In genomic region chr18:903703-904102, GRCh38 we compare ENCODE assay signal across 8 cellular contexts. TPM values are rescaled to one million over a fixed set of nuclear protein-coding genes. Genes with fewer than 3 reads are reported as not detected.
DNase-seq lines count a peak whose midpoint lies in the region; ATAC-seq, FAIRE-seq and TF ChIP-seq lines count a peak whose summit lies in the region.

No MANE protein-coding gene starts in this region.

- TF ChIP-seq CTCF in GM13976 (IDR thresholded peaks at IDR 0.05; ENCODE audit: borderline replicate concordance, control extremely low read depth, extremely low read depth, insufficient read depth, missing control alignments) (no peak), adrenal gland (IDR thresholded peaks at IDR 0.05) (no peak), HepG2 (CRISPR knock-in tag; IDR thresholded peaks at IDR 0.05) (no peak), upper lobe of right lung (IDR thresholded peaks at IDR 0.05) (no peak)

- H3K9ac ChIP-seq in HepG2 (ENCODE audit: insufficient read depth, low read depth, low read length), result no peak overlapping the region
- H3K9ac ChIP-seq in Karpas-422 (ENCODE audit: low read length), result no peak overlapping the region

- intact Hi-C loops in adrenal gland (cut with DNase I), result no loop called here
- intact Hi-C loops in HepG2 (cut with micrococcal nuclease; ENCODE audit: unreplicated experiment), result no loop called here
- intact Hi-C loops in upper lobe of right lung (cut with DNase I), result no loop called here

- no peak for TF ChIP-seq RAD21 in HepG2 (CRISPR knock-in tag; IDR thresholded peaks at IDR 0.05)

- H3K9me2 ChIP-seq in Karpas-422 (replicated peaks; ENCODE audit: insufficient read depth, low read length), result no peaks in the 10 kb centered on the region

- no peaks in the 10 kb centered on the region for H4K20me1 ChIP-seq in HepG2 (ENCODE audit: insufficient read depth, low read length)
- H4K20me1 ChIP-seq in Karpas-422 (ENCODE audit: insufficient read depth, low read depth, low read length), result no peaks in the 10 kb centered on the region

- CTCF ChIA-PET in HepG2 (lab: Yijun Ruan, JAX; ENCODE audit: low intra/inter-chr PET ratio, low total read pairs), result interaction anchor here (2.0 kb wide), 1 partner anchor 58 kb away, joined by 9 read pairs; no protein-coding TSS in a partner anchor

- H3K9me3 ChIP-seq in adrenal gland (replicated peaks in 1 of 3), result no peaks in the 10 kb centered on the region
- H3K9me3 ChIP-seq in HepG2 (ENCODE audit: low read length), result no peaks in the 10 kb centered on the region
- no peaks in the 10 kb centered on the region for H3K9me3 ChIP-seq in upper lobe of right lung
- H3K9me3 ChIP-seq in Karpas-422 (ENCODE audit: low read length), result peaks cover 5% of the 10 kb centered on the region; the same call in 1 of the 2 replicates

- H3K4me3 ChIP-seq in adrenal gland, result no peak overlapping the region
- no peak overlapping the region for H3K4me3 ChIP-seq in HepG2 (replicated peaks in 1 of 3; ENCODE audit: insufficient read depth in 1 of 3, low read depth in 2 of 3, low read length in 3 of 3)
- H3K4me3 ChIP-seq in upper lobe of right lung, result no peak overlapping the region
- H3K4me3 ChIP-seq in Karpas-422 (ENCODE audit: low read length), result no peak overlapping the region

- POLR2A ChIA-PET in HepG2 (lab: Yijun Ruan, JAX), result no interaction called here

- no peak overlapping the region for H3K4me2 ChIP-seq in HepG2 (ENCODE audit: low read depth, low read length)
- no peak overlapping the region for H3K4me2 ChIP-seq in Karpas-422 (ENCODE audit: low read depth, low read length, poor library complexity, severe bottlenecking)

- H3K27ac ChIP-seq in adrenal gland (no peak overlapping the region), HepG2 (ENCODE audit: extremely low read length, insufficient read depth, low read length) (no peak overlapping the region), upper lobe of right lung (no peak overlapping the region), Karpas-422 (ENCODE audit: low read length) (no peak overlapping the region)

- H3K27me3 ChIP-seq in adrenal gland (peaks cover 80% of the 10 kb centered on the region), HepG2 (ENCODE audit: control insufficient read depth in 1 of 2, insufficient read depth in 2 of 2, low read length in 2 of 2) (peaks cover 2 to 44% of the 10 kb centered on the region in 2 experiments; a peak in 4 of 5 replicates), upper lobe of right lung (peaks cover 82% of the 10 kb centered on the region), Karpas-422 (ENCODE audit: low read length) (no peaks in the 10 kb centered on the region)

- TF ChIP-seq EP300 in HepG2 (IDR thresholded peaks at IDR 0.05; ENCODE audit: low read depth in 2 of 2, low read length in 2 of 2) (no peak), HepG2 (CRISPR knock-in tag; IDR thresholded peaks at IDR 0.05; ENCODE audit: borderline replicate concordance) (no peak)

- 4 to 6% (median 5%) methylated on average over 11 of the region's 11 CpGs for WGBS in adrenal gland, 4 donors
- WGBS in HepG2 (ENCODE audit: low lambda C conversion rate), result 17% methylated on average over 11 of the region's 11 CpGs

- H3K79me2 ChIP-seq in HepG2 (ENCODE audit: insufficient read depth, low read length), result no peaks in the 10 kb centered on the region
- H3K79me2 ChIP-seq in Karpas-422 (ENCODE audit: low read length), result no peaks in the 10 kb centered on the region

- BruUV-seq in HepG2 (replicated peaks; lab: Mats Ljungman, UMichigan), result no TSS peak

- in situ Hi-C loops in GM13976 (cut with MboI; ENCODE audit: low sequenced_read_pairs, unreplicated experiment) (no loop called here), HepG2 (cut with HindIII; ENCODE audit: extremely low pct_ligation_motif_present, low pct_unique_long_range_greater_than_20kb) (no loop called here)

- DNase-seq in GM13976 (ENCODE audit: low spot score), result peak; percentile 48
- DNase-seq in NCI-H748 (lab: John Stamatoyannopoulos, UW; ENCODE audit: unreplicated experiment), result peak; percentile 52
- peak; percentile 36 to 64 (median 50) for DNase-seq in adrenal gland
- DNase-seq in HepG2 (ENCODE audit: low spot score), result no peak
- peak; percentile 75 for DNase-seq in upper lobe of right lung
- no peak for DNase-seq in HCEC 1CT
- DNase-seq in Karpas-422, result no peak
- no peak for DNase-seq in NCI-H128 (lab: John Stamatoyannopoulos, UW; ENCODE audit: unreplicated experiment)

- TF ChIP-seq POLR2A in adrenal gland (IDR thresholded peaks at IDR 0.05), result no peak
- TF ChIP-seq POLR2A in HepG2 (IDR thresholded peaks at IDR 0.05; ENCODE audit: insufficient read depth in 1 of 2, low read depth in 2 of 2, low read length in 2 of 2), result no peak

- FAIRE-seq in HepG2 (lab: Jason Lieb, UNC), result no peak

- H3K4me1 ChIP-seq in adrenal gland (replicated peaks in 1 of 2) (peaks cover 15 to 24% of the 10 kb centered on the region in 2 donors), HepG2 (ENCODE audit: insufficient read depth, low read length) (no peaks in the 10 kb centered on the region), upper lobe of right lung (peaks cover 21% of the 10 kb centered on the region), Karpas-422 (ENCODE audit: low read length) (no peaks in the 10 kb centered on the region)

- ATAC-seq in HepG2 (0 out of 3 replicates have a peak, but pooled peaks have one; percentile 45), upper lobe of right lung (peak; percentile 54)

- no peaks in the 10 kb centered on the region for H3K36me3 ChIP-seq in adrenal gland (replicated peaks in 1 of 2)
- no peaks in the 10 kb centered on the region for H3K36me3 ChIP-seq in HepG2 (replicated peaks in 1 of 2; ENCODE audit: control insufficient read depth in 1 of 2, insufficient read depth in 2 of 2, low read length in 2 of 2)
- no peaks in the 10 kb centered on the region for H3K36me3 ChIP-seq in upper lobe of right lung
- no peaks in the 10 kb centered on the region for H3K36me3 ChIP-seq in Karpas-422 (ENCODE audit: insufficient read depth, low read length)

- H2AFZ ChIP-seq in HepG2 (ENCODE audit: low read length) (no peak overlapping the region), Karpas-422 (ENCODE audit: low read length) (no peak overlapping the region)

TF ChIP-seq in HepG2, 621 proteins besides CTCF, POLR2A, EP300 and RAD21 (continues in another document):
- TF ChIP-seq SMAD3 (CRISPR knock-in tag; IDR thresholded peaks at IDR 0.05), result peak; percentile 57; the same call in 1 of the 2 replicates
- 0 out of 2 replicates have a peak, but pooled peaks have one; percentile 36 for TF ChIP-seq ZBTB26 (CRISPR knock-in tag; IDR thresholded peaks at IDR 0.05; ENCODE audit: borderline replicate concordance)
- TF ChIP-seq KDM2A (CRISPR knock-in tag; IDR thresholded peaks at IDR 0.05; ENCODE audit: borderline replicate concordance, low read depth), result peak; percentile 53; the same call in 1 of the 2 replicates
- TF ChIP-seq ZNF34 (CRISPR knock-in tag; IDR thresholded peaks at IDR 0.05; ENCODE audit: borderline replicate concordance), result no peak
- TF ChIP-seq ZSCAN9 (CRISPR knock-in tag; IDR thresholded peaks at IDR 0.05; ENCODE audit: borderline replicate concordance), result peak; percentile 69; the same call in 1 of the 2 replicates

RNA-seq across cellular contexts. Expression of gene ADCYAP1, which starts 1.0 kb away (rescaled TPM):
- total RNA-seq in adrenal gland (under 1 TPM in 4 of 8 donors, not detected in 4; 0.57 to 0.69 (median 0.66) TPM), HepG2 (2016; rRNA removed; fragmentation: Illumina TruSeq; extraction: Trizol) (not detected in 2 replicates), upper lobe of right lung (1.5 TPM)
- polyA plus RNA-seq in adrenal gland (under 1 TPM in 2 of 3 donors, not detected in 1; 0.20 to 0.37 TPM), HepG2 (2011; rRNA removed) (not detected in 2 replicates)
- not detected in 2 replicates for total RNA-seq in HepG2 (2016; cell fraction: cytosol; rRNA removed; fragmentation: Illumina TruSeq; extraction: Trizol; ENCODE audit: low read depth)
- total RNA-seq in HepG2 (2016; cell fraction: insoluble cytoplasmic fraction; rRNA removed; fragmentation: Illumina TruSeq; extraction: Trizol), result not detected in 2 replicates
- total RNA-seq in HepG2 (2016; cell fraction: membrane; rRNA removed; fragmentation: Illumina TruSeq; extraction: Trizol), result not detected in 2 replicates
- total RNA-seq in HepG2 (2016; cell fraction: nucleus; rRNA removed; fragmentation: Illumina TruSeq; extraction: Trizol), result not detected in 2 replicates
- not detected in 2 replicates for polyA plus RNA-seq in HepG2 (2011; cell fraction: cytosol; rRNA removed)
- polyA plus RNA-seq in HepG2 (2011; cell fraction: nucleus; rRNA removed), result not detected in 2 replicates
- polyA plus RNA-seq in HepG2 (2012), result not detected in 2 replicates
- polyA plus RNA-seq in HepG2 (2016; cell fraction: cytosol; fragmentation: Illumina TruSeq; extraction: Trizol; ENCODE audit: low read depth), result not detected in 2 replicates
- polyA plus RNA-seq in HepG2 (2016; cell fraction: insoluble cytoplasmic fraction; fragmentation: Illumina TruSeq; extraction: Trizol; ENCODE audit: low read depth), result not detected in 2 replicates
- not detected in 2 replicates for polyA plus RNA-seq in HepG2 (2016; cell fraction: membrane; fragmentation: Illumina TruSeq; extraction: Trizol; ENCODE audit: low read depth)
- polyA plus RNA-seq in HepG2 (2016; cell fraction: nucleus; fragmentation: Illumina TruSeq; extraction: Trizol; ENCODE audit: insufficient read depth, low read depth), result not detected in 2 replicates
- polyA minus RNA-seq in HepG2 (2011; rRNA and poly(A)+ RNA removed; ENCODE audit: low replicate concordance), result not detected in 2 replicates
- not detected in 2 replicates for polyA minus RNA-seq in HepG2 (2011; cell fraction: cytosol; rRNA and poly(A)+ RNA removed)
- polyA minus RNA-seq in HepG2 (2011; cell fraction: nucleus; rRNA and poly(A)+ RNA removed), result not detected in 2 replicates
- not detected in 2 replicates for total RNA-seq in Karpas-422 (2014; rRNA removed; shearing (Covaris generic); ENCODE audit: low replicate concordance)

Comparison
In these comparisons a context has a peak if more than half of its experiments do, and no peak if none do; other contexts are left out.
1. DNase-seq: peak in GM13976 (single experiment), NCI-H748 (single experiment), adrenal gland (7 of 7) and upper lobe of right lung (single experiment); none in HepG2 (single experiment), HCEC 1CT (single experiment), Karpas-422 (single experiment) and NCI-H128 (single experiment).